1 cellular context compared by ENCODE assay signal in genomic region chr6:37691904-37692806, GRCh38.
A peak's percentile ranks its signal among the peaks of the same experiment; 100 is the strongest.
TF ChIP-seq lines count a peak whose summit lies in the region.

No MANE protein-coding gene starts in this region.

TF ChIP-seq in HEK293, 187 proteins besides CTCF, POLR2A, EP300 and RAD21 (continued from another document and continues in another):
- TF ChIP-seq PRDM2 (tag by site-specific recombination; IDR thresholded peaks at IDR 0.05; ENCODE audit: borderline replicate concordance) (no peak), ZNF629 (tag by site-specific recombination; IDR thresholded peaks at IDR 0.05) (0 out of 2 replicates have a peak, but pooled peaks have one; percentile 13), ZBTB7A (tag by site-specific recombination; IDR thresholded peaks at IDR 0.05; ENCODE audit: low read depth) (no peak), ZNF223 (tag by site-specific recombination; IDR thresholded peaks at IDR 0.05) (no peak), ZNF155 (tag by site-specific recombination; IDR thresholded peaks at IDR 0.05) (no peak), TSHZ1 (tag by site-specific recombination; IDR thresholded peaks at IDR 0.05; ENCODE audit: borderline replicate concordance) (no peak), ZNF146 (tag by site-specific recombination; IDR thresholded peaks at IDR 0.05) (no peak), YY1 (tag by site-specific recombination; IDR thresholded peaks at IDR 0.05) (no peak), ZSCAN23 (tag by site-specific recombination; IDR thresholded peaks at IDR 0.05) (no peak), ZNF239 (tag by site-specific recombination; IDR thresholded peaks at IDR 0.05) (no peak), ZBTB17 (tag by site-specific recombination; IDR thresholded peaks at IDR 0.05) (no peak), ZNF423 (tag by site-specific recombination; IDR thresholded peaks at IDR 0.05) (no peak), KLF17 (tag by site-specific recombination; IDR thresholded peaks at IDR 0.05) (no peak; the same call in 1 of the 2 replicates), TCF7L2 (IDR thresholded peaks at IDR 0.05; ENCODE audit: borderline replicate concordance, low read depth, low read length) (no peak), ZNF580 (tag by site-specific recombination; IDR thresholded peaks at IDR 0.05) (no peak), ZNF585B (tag by site-specific recombination; IDR thresholded peaks at IDR 0.05) (no peak), ZSCAN4 (tag by site-specific recombination; IDR thresholded peaks at IDR 0.05) (no peak), ZNF843 (tag by site-specific recombination; IDR thresholded peaks at IDR 0.05) (no peak), ZNF391 (tag by site-specific recombination; IDR thresholded peaks at IDR 0.05; ENCODE audit: borderline replicate concordance, low read depth) (no peak), ZNF701 (tag by site-specific recombination; IDR thresholded peaks at IDR 0.05) (no peak), ZNF302 (tag by site-specific recombination; IDR thresholded peaks at IDR 0.05; ENCODE audit: low read depth) (no peak), ZSCAN30 (tag by site-specific recombination; IDR thresholded peaks at IDR 0.05) (no peak; the same call in 1 of the 2 replicates), SCRT2 (tag by site-specific recombination; IDR thresholded peaks at IDR 0.05) (no peak), ZNF704 (tag by site-specific recombination; IDR thresholded peaks at IDR 0.05) (no peak), ZNF174 (tag by site-specific recombination; IDR thresholded peaks at IDR 0.05) (no peak), ZNF311 (tag by site-specific recombination; IDR thresholded peaks at IDR 0.05; ENCODE audit: borderline replicate concordance) (no peak), SCRT1 (tag by site-specific recombination; IDR thresholded peaks at IDR 0.05; ENCODE audit: borderline replicate concordance) (no peak), ZFP69B (tag by site-specific recombination; IDR thresholded peaks at IDR 0.05) (no peak), ZNF341 (tag by site-specific recombination; IDR thresholded peaks at IDR 0.05; ENCODE audit: low read depth) (peak; percentile 86), ZBTB49 (tag by site-specific recombination; IDR thresholded peaks at IDR 0.05; ENCODE audit: low read depth) (no peak), ZNF473 (tag by site-specific recombination; IDR thresholded peaks at IDR 0.05) (no peak), KLF1 (tag by site-specific recombination; IDR thresholded peaks at IDR 0.05) (no peak), GLIS2 (tag by site-specific recombination; IDR thresholded peaks at IDR 0.05) (peak; percentile 10; the same call in 1 of the 2 replicates), MEIS1 (CRISPR knock-in tag; IDR thresholded peaks at IDR 0.05; ENCODE audit: borderline replicate concordance) (no peak), ZNF792 (tag by site-specific recombination; IDR thresholded peaks at IDR 0.05) (no peak), ZNF555 (tag by site-specific recombination; conservative IDR thresholded peaks at IDR 0.05) (no peak), ZNF660 (tag by site-specific recombination; IDR thresholded peaks at IDR 0.05) (peak; percentile 67; the same call in 1 of the 2 replicates), ZNF132 (tag by site-specific recombination; IDR thresholded peaks at IDR 0.05; ENCODE audit: borderline replicate concordance) (no peak), ZBTB26 (tag by site-specific recombination; optimal IDR thresholded peaks at IDR 0.05) (no peak), WT1 (tag by site-specific recombination; IDR thresholded peaks at IDR 0.05) (no peak), ZNF48 (tag by site-specific recombination; IDR thresholded peaks at IDR 0.05) (no peak), ZNF23 (tag by site-specific recombination; IDR thresholded peaks at IDR 0.05; ENCODE audit: borderline replicate concordance) (no peak), ZNF394 (tag by site-specific recombination; IDR thresholded peaks at IDR 0.05; ENCODE audit: borderline replicate concordance) (no peak), ZNF140 (tag by site-specific recombination; IDR thresholded peaks at IDR 0.05) (no peak), ZNF398 (tag by site-specific recombination; IDR thresholded peaks at IDR 0.05) (peak; percentile 74), ZNF175 (tag by site-specific recombination; IDR thresholded peaks at IDR 0.05) (no peak)
